8 cellular contexts compared by ENCODE assay signal in genomic region chr17:56593073-56593740, GRCh38. TPM values are rescaled to one million over a fixed set of nuclear protein-coding genes. Genes with fewer than 3 reads are reported as not detected.
DNase-seq lines count a peak whose midpoint lies in the region; ATAC-seq and TF ChIP-seq lines count a peak whose summit lies in the region.

Gene NOG, plus strand, starts transcription at chr17:56593699. Its CDS starts 525 bp downstream, at chr17:56594224.

- 0% methylated on average over 6 of the region's 58 CpGs for WGBS in right lobe of liver (ENCODE audit: insufficient coverage, low coverage, low lambda C conversion rate, missing lambda C conversion rate)

- H3K9me3 ChIP-seq in duodenal mucosa (ENCODE audit: control insufficient read depth in 1 of 2, low read length in 2 of 2), result no peaks in the 10 kb centered on the region
- H3K9me3 ChIP-seq in right lobe of liver, result no peaks in the 10 kb centered on the region

- DNase-seq in NCI-H1092 treated with DMSO at 0.1 percent for 48 hours (lab: John Stamatoyannopoulos, UW), result peak; percentile 56
- peak; percentile 37 to 62 (median 50) for DNase-seq in right lobe of liver
- DNase-seq in stimulated activated effector memory CD8-positive, alpha-beta T cell treated with anti-CD3 and anti-CD28 coated beads, Interleukin-12 subunit alpha, Interleukin-12 subunit beta, amount 100 ng/mL, for 72 hours (ENCODE audit: low spot score in 2 of 2), result peak; percentile 6 to 53

- intact Hi-C loops in right lobe of liver (cut with DNase I), result loop anchor here (5.0 to 10.0 kb wide), 2 partner anchors 122 to 124 kb away; no protein-coding TSS in a partner anchor

- TF ChIP-seq CTCF in right lobe of liver (IDR thresholded peaks at IDR 0.05), result no peak

- H3K4me3 Mint-ChIP-seq in stimulated activated effector memory CD8-positive, alpha-beta T cell treated with anti-CD3 and anti-CD28 coated beads, Interleukin-12 subunit alpha, Interleukin-12 subunit beta, amount 100 ng/mL, for 72 hours, result peak within 1 kb of the TSS; percentile 57

- H3K36me3 Mint-ChIP-seq in stimulated activated effector memory CD8-positive, alpha-beta T cell treated with anti-CD3 and anti-CD28 coated beads, Interleukin-12 subunit alpha, Interleukin-12 subunit beta, amount 100 ng/mL, for 72 hours, result no peaks in the 10 kb centered on the region

- no peak for TF ChIP-seq POLR2A in right lobe of liver (IDR thresholded peaks at IDR 0.05)

- ATAC-seq in activated CD4-positive, CD25-positive, alpha-beta regulatory T cell treated with anti-CD3 and anti-CD28 coated beads, Interleukin-2, amount 50 U/mL, for 24 hours, result peak; percentile 18 to 29
- ATAC-seq in right lobe of liver (peak; percentile 39 to 64 (median 59)), HG02610 (IDR thresholded peaks at IDR 0.05; ENCODE audit: unreplicated experiment) (no peak), GM21717 (IDR thresholded peaks at IDR 0.05; ENCODE audit: unreplicated experiment) (no peak)
- peak; percentile 53 for ATAC-seq in stimulated activated effector memory CD8-positive, alpha-beta T cell treated with anti-CD3 and anti-CD28 coated beads, Interleukin-12 subunit alpha, Interleukin-12 subunit beta, amount 100 ng/mL, for 72 hours

- peak within 1 kb of the TSS; percentile 24; the same call in 1 of the 2 replicates for H3K4me3 ChIP-seq in GM08714 (ENCODE audit: low read length)
- H3K4me3 ChIP-seq in duodenal mucosa (ENCODE audit: low read depth in 1 of 2, low read length in 2 of 2), result peak within 1 kb of the TSS; percentile 63 to 70
- H3K4me3 ChIP-seq in right lobe of liver, result peak within 1 kb of the TSS; percentile 39 to 58 (median 44)

- no peak within 1 kb of the TSS for H3K9ac ChIP-seq in duodenal mucosa (ENCODE audit: low read depth in 1 of 2, low read length in 2 of 2)

- no peaks in the 10 kb centered on the region for H3K9me3 Mint-ChIP-seq in stimulated activated effector memory CD8-positive, alpha-beta T cell treated with anti-CD3 and anti-CD28 coated beads, Interleukin-12 subunit alpha, Interleukin-12 subunit beta, amount 100 ng/mL, for 72 hours

- H3K27me3 ChIP-seq in duodenal mucosa (ENCODE audit: control insufficient read depth in 1 of 2, insufficient read depth in 2 of 2, low read length in 2 of 2), result peaks cover 55 to 62% of the 10 kb centered on the region in 2 donors
- H3K27me3 ChIP-seq in right lobe of liver, result peaks cover 0 to 12% of the 10 kb centered on the region in 2 donors

- H3K27ac Mint-ChIP-seq in stimulated activated effector memory CD8-positive, alpha-beta T cell treated with anti-CD3 and anti-CD28 coated beads, Interleukin-12 subunit alpha, Interleukin-12 subunit beta, amount 100 ng/mL, for 72 hours, result no peak within 1 kb of the TSS

- peaks cover 21% of the 10 kb centered on the region for H3K4me1 Mint-ChIP-seq in stimulated activated effector memory CD8-positive, alpha-beta T cell treated with anti-CD3 and anti-CD28 coated beads, Interleukin-12 subunit alpha, Interleukin-12 subunit beta, amount 100 ng/mL, for 72 hours

- H3K27ac ChIP-seq in duodenal mucosa (ENCODE audit: low read depth, low read length) (no peak within 1 kb of the TSS), right lobe of liver (peak within 1 kb of the TSS in 1 of 3 donors; percentile 18)

- H3K36me3 ChIP-seq in duodenal mucosa (ENCODE audit: control insufficient read depth in 1 of 2, insufficient read depth in 2 of 2, low read length in 2 of 2) (no peaks in the 10 kb centered on the region), right lobe of liver (no peaks in the 10 kb centered on the region)

- peaks cover 24% of the 10 kb centered on the region in 2 donors for H3K4me1 ChIP-seq in duodenal mucosa (ENCODE audit: control insufficient read depth in 1 of 2, insufficient read depth in 2 of 2, low read length in 2 of 2)
- H3K4me1 ChIP-seq in right lobe of liver, result peaks cover 0 to 30% (median 7%) of the 10 kb centered on the region in 4 donors

RNA-seq across cellular contexts. Expression of gene NOG, which starts in this region (rescaled TPM):
- under 1 TPM in 2 of 6 experiments, not detected in 4; 0.11 to 0.29 TPM for total RNA-seq in right lobe of liver

Comparison
In these comparisons a context has a peak if more than half of its experiments do, and no peak if none do; other contexts are left out.
1. Peak in DNase-seq, ATAC-seq and H3K4me3 ChIP-seq in right lobe of liver; RNA of the gene not detected or under 1 TPM.
2. ATAC-seq: peak in activated CD4-positive, CD25-positive, alpha-beta regulatory T cell treated with anti-CD3 and anti-CD28 coated beads, Interleukin-2, amount 50 U/mL, for 24 hours (2 of 2) and stimulated activated effector memory CD8-positive, alpha-beta T cell treated with anti-CD3 and anti-CD28 coated beads, Interleukin-12 subunit alpha, Interleukin-12 subunit beta, amount 100 ng/mL, for 72 hours (single experiment); none in HG02610 (single experiment) and GM21717 (single experiment).
3. Peak in every context shown above with its lines, with median percentiles within 50 percentile points of each other: H3K4me3 ChIP-seq and DNase-seq.